23 cellular contexts compared by ENCODE assay signal in the genomic region with DNA sequence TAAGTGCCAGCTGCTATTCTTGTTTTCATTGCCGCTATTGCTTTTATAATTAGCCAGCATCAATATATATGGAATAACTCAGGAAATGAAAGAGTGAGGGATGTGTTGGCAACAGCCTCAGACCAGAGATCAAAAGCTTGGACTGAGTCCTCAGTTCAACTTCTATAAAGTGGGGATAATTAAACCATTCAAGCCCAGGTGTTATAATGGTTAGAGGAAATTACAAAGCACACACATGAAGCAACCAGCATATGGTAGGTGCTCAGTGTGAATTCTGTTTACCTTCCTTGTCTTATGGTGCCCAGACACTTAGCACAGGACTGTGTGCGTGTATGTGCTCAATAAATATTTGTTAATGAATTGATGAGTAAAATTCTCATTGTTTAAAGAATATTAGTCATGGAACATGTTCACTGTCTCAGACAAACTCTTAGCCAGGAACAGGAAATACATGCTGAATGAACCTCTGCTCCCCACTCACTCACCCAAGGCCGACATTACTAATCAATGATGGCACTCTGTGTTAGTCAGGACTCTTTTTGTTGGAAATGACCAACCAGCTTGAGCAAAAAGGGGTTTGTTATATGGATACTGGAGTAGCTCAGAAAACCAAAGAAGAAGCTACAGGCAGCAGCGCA. TPM values are rescaled to one million over a fixed set of nuclear protein-coding genes. Genes with fewer than 3 reads are reported as not detected.
A peak's percentile ranks its signal among the peaks of the same experiment; 100 is the strongest.
DNase-seq lines count a peak whose midpoint lies in the region; ATAC-seq and TF ChIP-seq lines count a peak whose summit lies in the region.
"Had no signal": no experiment of that assay in that cellular context is flagged by ENCODE, and none has a peak within 500 bp of the region (broad histone marks: within the 10 kb centered on the region; RNA-seq: fewer than 3 reads in every experiment).

No MANE protein-coding gene starts in this region.

- peaks cover 3% of the 10 kb centered on the region for H3K4me1 ChIP-seq in RWPE2 (ENCODE audit: insufficient read depth, poor library complexity, severe bottlenecking)
- no peaks in the 10 kb centered on the region for H3K4me1 ChIP-seq in testis
- H3K4me1 ChIP-seq in right atrium auricular region = no peaks in the 10 kb centered on the region
- H3K4me1 ChIP-seq: tibial nerve had no signal

- H3K36me3 ChIP-seq in RWPE2 (ENCODE audit: low read depth) (no peaks in the 10 kb centered on the region), testis (ENCODE audit: low read depth, missing control alignments) (no peaks in the 10 kb centered on the region), right atrium auricular region (no peaks in the 10 kb centered on the region)
- H3K36me3 ChIP-seq: cardiac muscle cell, tibial nerve had no signal

- TF ChIP-seq POLR2A in testis (IDR thresholded peaks at IDR 0.05) = no peak

- no peaks in the 10 kb centered on the region for H3K27me3 ChIP-seq in RWPE2 (ENCODE audit: insufficient read depth, poor library complexity, severe bottlenecking)
- H3K27me3 ChIP-seq in testis = no peaks in the 10 kb centered on the region
- H3K27me3 ChIP-seq in right atrium auricular region = no peaks in the 10 kb centered on the region

- TF ChIP-seq CTCF in RWPE2 (IDR thresholded peaks at IDR 0.05; ENCODE audit: poor library complexity, severe bottlenecking) = no peak
- TF ChIP-seq CTCF in testis (IDR thresholded peaks at IDR 0.05) = no peak
- TF ChIP-seq CTCF in right atrium auricular region (IDR thresholded peaks at IDR 0.05) = no peak

- 84 to 86% methylated on average over 4 of the region's 4 CpGs for WGBS in testis, 2 donors

- H3K9me3 ChIP-seq in RWPE2 (ENCODE audit: severe bottlenecking) (no peaks in the 10 kb centered on the region), testis (no peaks in the 10 kb centered on the region), right atrium auricular region (no peaks in the 10 kb centered on the region)
- H3K9me3 ChIP-seq: tibial nerve had no signal

- peak; percentile 92 for ATAC-seq in RWPE2 (ENCODE audit: low read depth)
- ATAC-seq: left lobe of liver had no signal

- H3K27ac ChIP-seq in RWPE2 (ENCODE audit: poor library complexity, severe bottlenecking) = peak overlapping the region; percentile 56
- no peak overlapping the region for H3K27ac ChIP-seq in testis
- no peak overlapping the region for H3K27ac ChIP-seq in right atrium auricular region
- H3K27ac ChIP-seq: cardiac muscle cell, PC-9, tibial nerve had no signal

- no peak overlapping the region for H3K4me3 ChIP-seq in RWPE2 (ENCODE audit: severe bottlenecking)
- no peak overlapping the region for H3K4me3 ChIP-seq in testis
- H3K4me3 ChIP-seq in right atrium auricular region = no peak overlapping the region
- H3K4me3 ChIP-seq: cardiac muscle cell, PC-9, smooth muscle cell, tibial nerve had no signal

- DNase-seq in EL (peak; percentile 28), M059J (ENCODE audit: low read depth) (peak; percentile 19), RWPE2 (ENCODE audit: low spot score) (no peak), glomerular endothelial cell (ENCODE audit: extremely low read depth, low read depth, low spot score) (peak; percentile 36), testis (no peak), NCI-H446 treated with DMSO at 0.1 percent for 48 hours (lab: John Stamatoyannopoulos, UW) (no peak), hippocampal formation (lab: John Stamatoyannopoulos, UW) (no peak), right atrium auricular region (ENCODE audit: low spot score) (no peak)
- DNase-seq: activated gamma-delta T cell; erythroblast; GOT3; Karpas-422; NCI-H1048; NCI-H2171 treated with DMSO at 0.1 percent for 48 hours; NCI-H526 treated with DMSO at 0.1 percent for 48 hours; nephron progenitor cell; PC-9; stimulated activated CD4-positive, alpha-beta T cell treated with anti-CD3 and anti-CD28 coated beads, Interleukin-4, amount 100 ng/mL, for 1 hour had no signal

- intact Hi-C loops in testis (cut with DNase I; ENCODE audit: low total_unique reads) = no loop called here

RNA-seq across cellular contexts. Expression of gene CCDC174, which starts 16.7 kb away (rescaled TPM):
- 6.1 and 6.2 TPM in 2 replicates for total RNA-seq in M059J (2014; rRNA removed; shearing (Covaris generic))
- total RNA-seq in glomerular endothelial cell (5.5 and 11.4 TPM in 2 replicates), testis (10 to 100 TPM; 25.3 to 38.0 TPM), right atrium auricular region (10 to 100 TPM in 1 of 2 donors, 1 to 10 TPM in 1; 9.4 to 14.1 TPM)
- 19.1 TPM for polyA plus RNA-seq in testis (ENCODE audit: insufficient read depth, low read depth, low replicate concordance)

RNA-seq across cellular contexts. Expression of gene C3orf20, which starts 40.1 kb away (rescaled TPM):
- total RNA-seq in M059J (2014; rRNA removed; shearing (Covaris generic)) = not detected in 2 replicates
- total RNA-seq in glomerular endothelial cell (not detected in 2 replicates), testis (10 to 100 TPM in 1 of 2 donors, 1 to 10 TPM in 1; 3.8 to 11.0 TPM), right atrium auricular region (not detected)
- polyA plus RNA-seq in testis (ENCODE audit: insufficient read depth, low read depth, low replicate concordance) = 16.5 TPM
- total RNA-seq: PC-9, SK-MEL-5, smooth muscle cell, tibial nerve had no signal
- polyA plus RNA-seq: cardiac muscle cell, smooth muscle cell had no signal

Comparison
In these comparisons a context has a peak if more than half of its experiments do, and no peak if none do; other contexts are left out.
1. DNase-seq: peak in EL (single experiment), M059J (single experiment) and glomerular endothelial cell (single experiment); none in RWPE2 (single experiment), testis (single experiment), NCI-H446 treated with DMSO at 0.1 percent for 48 hours (single experiment), hippocampal formation (0 of 2) and right atrium auricular region (single experiment).